In the genomic region with DNA sequence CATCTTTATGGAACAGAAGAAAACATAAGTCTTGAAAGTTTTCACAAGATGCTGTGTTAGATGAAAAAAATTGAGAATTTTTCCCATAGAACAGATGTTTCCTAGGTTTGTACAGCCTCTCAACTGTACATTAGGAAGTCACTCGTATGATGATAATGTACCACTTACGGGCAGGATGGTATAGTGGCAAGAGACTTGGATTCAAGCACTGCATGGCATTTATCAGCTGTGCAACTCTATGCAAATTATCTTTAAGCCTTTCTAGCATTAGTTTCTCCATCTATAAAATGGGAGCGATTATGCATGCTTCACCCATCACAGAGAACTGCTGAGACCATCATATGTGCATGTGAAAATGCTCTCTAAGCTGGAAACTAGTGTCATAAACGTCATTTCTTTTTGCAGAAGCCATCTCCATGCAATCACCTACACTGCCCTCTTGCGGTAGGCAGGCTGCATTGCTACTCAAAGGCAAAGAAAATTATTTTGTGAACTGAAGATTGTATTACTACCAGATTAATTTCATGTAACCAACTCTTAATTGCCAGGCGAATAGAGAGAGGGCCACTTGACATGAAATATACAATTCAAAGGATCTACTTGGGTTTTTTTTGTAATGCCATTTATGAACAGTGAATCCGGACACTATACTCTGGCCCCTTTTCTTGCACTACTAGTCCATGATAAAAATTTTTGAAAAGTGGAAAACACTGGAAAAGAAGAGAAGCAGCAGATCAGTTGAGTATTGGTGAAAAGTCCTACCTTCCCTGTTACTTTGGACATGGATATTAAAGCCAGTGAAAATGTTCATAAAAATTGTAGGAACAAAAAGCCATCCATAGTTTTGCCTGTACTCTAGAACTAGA, we compare ENCODE assay signal across 8 cellular contexts.
A peak's percentile ranks its signal among the peaks of the same experiment; 100 is the strongest.
DNase-seq lines count a peak whose midpoint lies in the region; ATAC-seq, FAIRE-seq and TF ChIP-seq lines count a peak whose summit lies in the region.

No MANE protein-coding gene starts in this region.

- H3K27ac ChIP-seq in tibial artery = no peak overlapping the region

- peaks cover 0 to 35% (median 4%) of the 10 kb centered on the region in 4 donors for H3K4me1 Mint-ChIP-seq in naive thymus-derived CD8-positive, alpha-beta T cell

- no peaks in the 10 kb centered on the region for H3K9me3 Mint-ChIP-seq in naive thymus-derived CD8-positive, alpha-beta T cell

- H3K27me3 ChIP-seq in tibial artery = no peaks in the 10 kb centered on the region

- no peak overlapping the region for H3K4me3 Mint-ChIP-seq in naive thymus-derived CD8-positive, alpha-beta T cell

- no peak overlapping the region for H3K27ac Mint-ChIP-seq in naive thymus-derived CD8-positive, alpha-beta T cell

- TF ChIP-seq CTCF in GM12865 (IDR thresholded peaks at IDR 0.05; ENCODE audit: insufficient read depth, low read depth, low read length, missing control alignments) (peak; percentile 96), tibial artery (IDR thresholded peaks at IDR 0.05) (peak; percentile 77 to 93)

- no peaks in the 10 kb centered on the region for H3K36me3 ChIP-seq in tibial artery

- intact Hi-C loops in tibial artery (cut with DNase I; ENCODE audit: low total_unique reads) = no loop called here

- peak in 1 of 2 donors; percentile 53 for ATAC-seq in naive thymus-derived CD8-positive, alpha-beta T cell
- ATAC-seq in HG02678 (IDR thresholded peaks at IDR 0.05; ENCODE audit: unreplicated experiment) = no peak

- POLR2A ChIA-PET in naive thymus-derived CD8-positive, alpha-beta T cell (lab: Charles Lee) = no interaction called here

- FAIRE-seq in A204.1 (lab: Jason Lieb, UNC) = peak; percentile 90

- DNase-seq in GM12865 (ENCODE audit: low read depth) = peak; percentile 52
- DNase-seq in NCI-H1694 (lab: John Stamatoyannopoulos, UW) = peak; percentile 29
- peak; percentile 28 for DNase-seq in activated CD4-positive, CD25-positive, alpha-beta regulatory T cell treated with anti-CD3 and anti-CD28 coated beads, Interleukin-2, amount 50 U/mL, for 16 hours (ENCODE audit: low read depth, low spot score)
- peak; percentile 32 for DNase-seq in effector CD4-positive, alpha-beta T cell
- peak; percentile 4 to 67 (median 33) for DNase-seq in naive thymus-derived CD8-positive, alpha-beta T cell
- DNase-seq in tibial artery = no peak

- H3K9me3 ChIP-seq in tibial artery = no peaks in the 10 kb centered on the region

- H3K4me3 ChIP-seq in GM12865 (ENCODE audit: low read depth, low read length) (no peak overlapping the region), tibial artery (no peak overlapping the region)

- no peaks in the 10 kb centered on the region for H3K27me3 Mint-ChIP-seq in naive thymus-derived CD8-positive, alpha-beta T cell

- no peaks in the 10 kb centered on the region for H3K36me3 Mint-ChIP-seq in naive thymus-derived CD8-positive, alpha-beta T cell

- H3K4me1 ChIP-seq in tibial artery = peaks cover 0 to 26% (median 11%) of the 10 kb centered on the region in 4 donors

Comparison
In these comparisons a context has a peak if more than half of its experiments do, and no peak if none do; other contexts are left out.
1. DNase-seq: peak in GM12865 (single experiment), NCI-H1694 (single experiment), activated CD4-positive, CD25-positive, alpha-beta regulatory T cell treated with anti-CD3 and anti-CD28 coated beads, Interleukin-2, amount 50 U/mL, for 16 hours (single experiment), effector CD4-positive, alpha-beta T cell (single experiment) and naive thymus-derived CD8-positive, alpha-beta T cell (10 of 10); none in tibial artery (0 of 2).